ENCODE assay signal across 2 cellular contexts in the genomic region with DNA sequence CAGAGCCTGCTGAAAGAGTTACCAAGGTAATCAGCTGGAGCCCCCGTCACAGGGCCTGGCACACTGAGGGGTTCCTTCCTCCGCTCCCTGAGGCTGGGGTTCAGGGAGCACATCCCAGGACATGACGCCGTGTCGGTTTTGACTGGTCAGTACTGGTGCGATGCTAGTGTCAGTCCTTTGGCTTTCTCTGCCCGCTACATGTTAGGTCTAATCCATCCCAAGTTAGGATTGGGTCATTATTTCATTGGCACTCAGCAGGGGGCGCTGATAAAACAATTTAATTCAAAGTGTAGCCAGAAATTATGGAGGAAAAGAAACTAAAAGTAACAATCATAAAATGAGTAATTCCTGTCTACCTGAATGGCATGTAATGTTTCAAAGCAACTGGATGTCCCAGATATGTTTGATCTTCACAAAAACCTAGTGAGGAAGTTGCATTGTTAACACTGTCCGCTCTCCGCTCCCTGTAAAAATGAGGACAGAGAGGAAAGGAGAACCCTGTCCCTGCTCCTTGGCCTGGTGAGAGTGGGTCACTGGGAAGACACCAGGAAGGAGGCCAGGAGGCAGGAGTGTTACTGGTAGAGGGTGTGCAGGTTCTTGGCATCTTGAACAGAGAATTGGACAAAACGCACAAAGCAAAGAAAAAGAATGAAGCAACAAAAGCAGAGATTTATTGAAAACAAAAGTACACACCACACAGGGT.
TF ChIP-seq lines count a peak whose summit lies in the region.

No MANE protein-coding gene starts in this region.

TF ChIP-seq in A549, 52 proteins besides CTCF, POLR2A, EP300 and RAD21 (continued from another document):
- TF ChIP-seq, protein P1, sequence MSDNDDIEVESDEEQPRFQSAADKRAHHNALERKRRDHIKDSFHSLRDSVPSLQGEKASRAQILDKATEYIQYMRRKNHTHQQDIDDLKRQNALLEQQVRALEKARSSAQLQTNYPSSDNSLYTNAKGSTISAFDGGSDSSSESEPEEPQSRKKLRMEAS (IDR thresholded peaks at IDR 0.05), result no peak
- TF ChIP-seq, protein P2, sequence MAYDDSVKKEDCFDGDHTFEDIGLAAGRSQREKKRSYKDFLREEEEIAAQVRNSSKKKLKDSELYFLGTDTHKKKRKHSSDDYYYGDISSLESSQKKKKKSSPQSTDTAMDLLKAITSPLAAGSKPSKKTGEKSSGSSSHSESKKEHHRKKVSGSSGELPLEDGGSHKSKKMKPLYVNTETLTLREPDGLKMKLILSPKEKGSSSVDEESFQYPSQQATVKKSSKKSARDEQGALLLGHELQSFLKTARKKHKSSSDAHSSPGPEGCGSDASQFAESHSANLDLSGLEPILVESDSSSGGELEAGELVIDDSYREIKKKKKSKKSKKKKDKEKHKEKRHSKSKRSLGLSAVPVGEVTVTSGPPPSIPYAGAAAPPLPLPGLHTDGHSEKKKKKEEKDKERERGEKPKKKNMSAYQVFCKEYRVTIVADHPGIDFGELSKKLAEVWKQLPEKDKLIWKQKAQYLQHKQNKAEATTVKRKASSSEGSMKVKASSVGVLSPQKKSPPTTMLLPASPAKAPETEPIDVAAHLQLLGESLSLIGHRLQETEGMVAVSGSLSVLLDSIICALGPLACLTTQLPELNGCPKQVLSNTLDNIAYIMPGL (CRISPR knock-in tag; IDR thresholded peaks at IDR 0.05; ENCODE audit: borderline replicate concordance), result no peak
- TF ChIP-seq HOXB5 (CRISPR knock-in tag; IDR thresholded peaks at IDR 0.05), result no peak

TF ChIP-seq in HCT116, 20 proteins besides CTCF, POLR2A, EP300 and RAD21 (continued from another document):
- no peak for TF ChIP-seq POLR2AphosphoS5 (IDR thresholded peaks at IDR 0.05; ENCODE audit: low read depth, low read length)
- no peak for TF ChIP-seq ZNF274 (IDR thresholded peaks at IDR 0.05; ENCODE audit: low read depth, low read length)
- no peak for TF ChIP-seq SIN3A (IDR thresholded peaks at IDR 0.05; ENCODE audit: low read depth)
